Comparison of ENCODE assay signal across 10 cellular contexts in genomic region chr6:167733740-167734661, GRCh38.
DNase-seq lines count a peak whose midpoint lies in the region; ATAC-seq, FAIRE-seq and TF ChIP-seq lines count a peak whose summit lies in the region.
"Had no signal": no experiment of that assay in that cellular context is flagged by ENCODE, and none has a peak within 500 bp of the region (broad histone marks: within the 10 kb centered on the region; RNA-seq: fewer than 3 reads in every experiment).

No MANE protein-coding gene starts in this region.

- ATAC-seq in GM18498 (IDR thresholded peaks at IDR 0.05; ENCODE audit: unreplicated experiment) (peak; percentile 47), GM21367 (IDR thresholded peaks at IDR 0.05; ENCODE audit: unreplicated experiment) (no peak), HG02623 (IDR thresholded peaks at IDR 0.05; ENCODE audit: unreplicated experiment) (no peak)

- no peak for FAIRE-seq in H54 (lab: Jason Lieb, UNC)
- FAIRE-seq: GM12891 had no signal

- peak; percentile 13 for DNase-seq in RPMI8226
- peak; percentile 35 for DNase-seq in globus pallidus (ENCODE audit: low spot score)
- peak; percentile 74 for DNase-seq in pons (ENCODE audit: low spot score)
- DNase-seq in H54 (ENCODE audit: insufficient read length, low spot score), result no peak
- DNase-seq in AG20443 (ENCODE audit: low spot score), result no peak
- DNase-seq: NCI-H774 had no signal

- no peak for TF ChIP-seq POLR2A in H54 (IDR thresholded peaks at IDR 0.05; ENCODE audit: low read depth, low read length)

Comparison
In these comparisons a context has a peak if more than half of its experiments do, and no peak if none do; other contexts are left out.
1. DNase-seq: peak in RPMI8226 (single experiment), globus pallidus (single experiment) and pons (single experiment); none in H54 (single experiment) and AG20443 (single experiment).